In genomic region chr6:138410972-138411667, GRCh38 we compare ENCODE assay signal across 9 cellular contexts. TPM values are rescaled to one million over a fixed set of nuclear protein-coding genes. Genes with fewer than 3 reads are reported as not detected.
DNase-seq lines count a peak whose midpoint lies in the region; TF ChIP-seq lines count a peak whose summit lies in the region.
"Had no signal": no experiment of that assay in that cellular context is flagged by ENCODE, and none has a peak within 500 bp of the region (broad histone marks: within the 10 kb centered on the region; RNA-seq: fewer than 3 reads in every experiment).

No MANE protein-coding gene starts in this region.

- H3K9me3 Mint-ChIP-seq in activated naive CD4-positive, alpha-beta T cell treated with anti-CD3 and anti-CD28 coated beads, Interleukin-2, amount 10 ng/mL, durations not matched to agents 7 days and 5 days = no peaks in the 10 kb centered on the region
- H3K9me3 Mint-ChIP-seq in type B pancreatic cell = no peaks in the 10 kb centered on the region

- CTCF ChIA-PET in activated naive CD4-positive, alpha-beta T cell treated with anti-CD3 and anti-CD28 coated beads, Interleukin-2, amount 10 ng/mL, durations not matched to agents 7 days and 5 days (lab: Charles Lee) = interaction anchor here (1.0 kb wide), 1 partner anchor 113 kb away, joined by 3 read pairs; no protein-coding TSS in a partner anchor

- no peaks in the 10 kb centered on the region for H3K27me3 Mint-ChIP-seq in activated naive CD4-positive, alpha-beta T cell treated with anti-CD3 and anti-CD28 coated beads, Interleukin-2, amount 10 ng/mL, durations not matched to agents 7 days and 5 days
- no peaks in the 10 kb centered on the region for H3K27me3 Mint-ChIP-seq in type B pancreatic cell

- peaks cover 44% of the 10 kb centered on the region for H3K4me1 Mint-ChIP-seq in activated naive CD4-positive, alpha-beta T cell treated with anti-CD3 and anti-CD28 coated beads, Interleukin-2, amount 10 ng/mL, durations not matched to agents 7 days and 5 days
- H3K4me1 Mint-ChIP-seq in type B pancreatic cell (ENCODE audit: unreplicated experiment) = peaks cover 6% of the 10 kb centered on the region

- peaks cover 71% of the 10 kb centered on the region for H3K36me3 Mint-ChIP-seq in activated naive CD4-positive, alpha-beta T cell treated with anti-CD3 and anti-CD28 coated beads, Interleukin-2, amount 10 ng/mL, durations not matched to agents 7 days and 5 days
- peaks cover 59% of the 10 kb centered on the region for H3K36me3 Mint-ChIP-seq in type B pancreatic cell

- H3K4me3 ChIP-seq in epithelial cell of esophagus (ENCODE audit: low read length) = no peak overlapping the region

- H3K27ac Mint-ChIP-seq in activated naive CD4-positive, alpha-beta T cell treated with anti-CD3 and anti-CD28 coated beads, Interleukin-2, amount 10 ng/mL, durations not matched to agents 7 days and 5 days = peak overlapping the region; percentile 75
- H3K27ac Mint-ChIP-seq in type B pancreatic cell = peak overlapping the region; percentile 55

- no peak overlapping the region for H3K4me3 Mint-ChIP-seq in activated naive CD4-positive, alpha-beta T cell treated with anti-CD3 and anti-CD28 coated beads, Interleukin-2, amount 10 ng/mL, durations not matched to agents 7 days and 5 days
- peak overlapping the region; percentile 24 for H3K4me3 Mint-ChIP-seq in type B pancreatic cell

- DNase-seq in activated naive CD4-positive, alpha-beta T cell treated with anti-CD3 and anti-CD28 coated beads, Interleukin-2, amount 10 ng/mL, durations not matched to agents 7 days and 5 days = no peak
- DNase-seq in activated naive CD4-positive, alpha-beta T cell treated with Interleukin-2 at 50 U/mL for 16 hours = no peak
- peak; percentile 34 for DNase-seq in MV-4-11 (lab: John Stamatoyannopoulos, UW)
- DNase-seq in epithelial cell of esophagus (ENCODE audit: low read depth) = peak; percentile 91
- DNase-seq in type B pancreatic cell (ENCODE audit: extremely low spot score, unreplicated experiment) = no peak
- no peak for DNase-seq in C1 segment of cervical spinal cord (lab: John Stamatoyannopoulos, UW)
- DNase-seq in activated CD4-positive, alpha-beta T cell treated with anti-CD3 and anti-CD28 coated beads for 48 hours = no peak
- DNase-seq in HUDEP-2 (lab: John Stamatoyannopoulos, UW; ENCODE audit: unreplicated experiment in 76 of 76) = no peak

- TF ChIP-seq CTCF in epithelial cell of esophagus (IDR thresholded peaks at IDR 0.05; ENCODE audit: insufficient read depth, low read depth, low read length, missing control alignments) = no peak
- TF ChIP-seq CTCF in type B pancreatic cell (conservative IDR thresholded peaks at IDR 0.05) = no peak

RNA-seq across cellular contexts. Expression of gene HEBP2, which starts 7.1 kb away (rescaled TPM):
- 68.9 and 112 TPM in 2 replicates for total RNA-seq in type B pancreatic cell (ENCODE audit: low replicate concordance)

RNA-seq across cellular contexts. Expression of gene SMIM28, which starts 33.4 kb away (rescaled TPM):
- total RNA-seq in type B pancreatic cell (ENCODE audit: low replicate concordance) = not detected in 2 replicates
- total RNA-seq: left lobe of liver had no signal

Comparison
In these comparisons a context has a peak if more than half of its experiments do, and no peak if none do; other contexts are left out.
1. DNase-seq: peak in MV-4-11 (single experiment) and epithelial cell of esophagus (single experiment); none in activated naive CD4-positive, alpha-beta T cell treated with anti-CD3 and anti-CD28 coated beads, Interleukin-2, amount 10 ng/mL, durations not matched to agents 7 days and 5 days (single experiment), activated naive CD4-positive, alpha-beta T cell treated with Interleukin-2 at 50 U/mL for 16 hours (single experiment), type B pancreatic cell (single experiment), C1 segment of cervical spinal cord (0 of 14), activated CD4-positive, alpha-beta T cell treated with anti-CD3 and anti-CD28 coated beads for 48 hours (single experiment) and HUDEP-2 (0 of 76).